ENCODE assay signal across 12 cellular contexts in the genomic region with DNA sequence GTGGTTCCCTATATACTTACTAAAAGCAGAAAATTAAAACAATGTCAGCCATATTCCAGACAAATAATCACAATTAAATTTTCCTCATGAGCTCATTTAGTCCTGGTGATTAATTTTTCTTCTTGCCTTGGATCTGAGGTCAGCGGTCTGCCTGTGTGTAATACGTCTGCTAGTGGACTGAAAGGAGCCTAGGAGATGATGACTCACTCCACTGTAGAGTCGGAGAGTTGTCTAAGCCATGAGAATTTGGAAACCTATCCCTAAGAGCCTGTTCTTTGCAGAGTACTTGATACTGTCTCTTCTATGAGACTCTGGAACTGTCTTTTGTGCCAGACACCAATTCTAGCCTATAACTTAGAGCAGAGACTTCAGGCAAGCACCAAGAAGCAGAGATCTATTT.
DNase-seq lines count a peak whose midpoint lies in the region; ATAC-seq and TF ChIP-seq lines count a peak whose summit lies in the region.
"Had no signal": no experiment of that assay in that cellular context is flagged by ENCODE, and none has a peak within 500 bp of the region (broad histone marks: within the 10 kb centered on the region; RNA-seq: fewer than 3 reads in every experiment).

No MANE protein-coding gene starts in this region.

- H3K4me3 Mint-ChIP-seq in MCF 10A (ENCODE audit: unreplicated experiment), result no peak overlapping the region
- H3K4me3 Mint-ChIP-seq: activated naive CD4-positive, alpha-beta T cell treated with anti-CD3 and anti-CD28 coated beads for 36 hours had no signal

- ATAC-seq in upper lobe of right lung, result peak; percentile 69
- ATAC-seq in GM21825 (IDR thresholded peaks at IDR 0.05; ENCODE audit: unreplicated experiment), result no peak
- no peak for ATAC-seq in GM19452 (IDR thresholded peaks at IDR 0.05; ENCODE audit: unreplicated experiment)

- BruUV-seq in MCF 10A (replicated peaks; lab: Mats Ljungman, UMichigan), result no TSS peak

- H3K4me1 Mint-ChIP-seq in MCF 10A (ENCODE audit: insufficient read depth, unreplicated experiment), result peaks cover 15% of the 10 kb centered on the region

- TF ChIP-seq POLR2A in breast epithelium (IDR thresholded peaks at IDR 0.05), result no peak
- no peak for TF ChIP-seq POLR2A in suprapubic skin (IDR thresholded peaks at IDR 0.05)

- CTCF ChIA-PET in MCF 10A (lab: Yijun Ruan, JAX) (no interaction called here), RWPE1 (lab: Yijun Ruan, JAX) (no interaction called here)

- no peaks in the 10 kb centered on the region for H3K36me3 Mint-ChIP-seq in MCF 10A (ENCODE audit: insufficient read depth, unreplicated experiment)

- TF ChIP-seq CTCF in MCF 10A (IDR thresholded peaks at IDR 0.05; ENCODE audit: unreplicated experiment) (no peak), breast epithelium (IDR thresholded peaks at IDR 0.05) (no peak), RWPE1 (conservative IDR thresholded peaks at IDR 0.05; ENCODE audit: low read depth) (no peak), fibroblast of pulmonary artery (IDR thresholded peaks at IDR 0.05; ENCODE audit: low read length, missing control alignments) (no peak), upper lobe of right lung (IDR thresholded peaks at IDR 0.05) (no peak), suprapubic skin (IDR thresholded peaks at IDR 0.05) (no peak)

- H3K4me1 ChIP-seq in breast epithelium (no peaks in the 10 kb centered on the region), upper lobe of right lung (no peaks in the 10 kb centered on the region), suprapubic skin (no peaks in the 10 kb centered on the region)

- H3K27me3 ChIP-seq in breast epithelium, result no peaks in the 10 kb centered on the region
- no peaks in the 10 kb centered on the region for H3K27me3 ChIP-seq in upper lobe of right lung
- H3K27me3 ChIP-seq in suprapubic skin, result no peaks in the 10 kb centered on the region

- 32% methylated on average over 3 of the region's 3 CpGs for WGBS in suprapubic skin

- no peaks in the 10 kb centered on the region for H3K36me3 ChIP-seq in breast epithelium
- H3K36me3 ChIP-seq in upper lobe of right lung, result no peaks in the 10 kb centered on the region
- H3K36me3 ChIP-seq in suprapubic skin, result no peaks in the 10 kb centered on the region

- intact Hi-C loops in MCF 10A (cut with micrococcal nuclease) (loop anchor here (5.0 kb wide), 1 partner anchor 93 kb away; a partner anchor contains a TSS), breast epithelium (cut with DNase I; ENCODE audit: low total_unique reads) (no loop called here), upper lobe of right lung (cut with DNase I) (no loop called here)

- no peak for TF ChIP-seq EP300 in suprapubic skin (IDR thresholded peaks at IDR 0.05)

- H3K27ac ChIP-seq in breast epithelium (no peak overlapping the region), RWPE1 (no peak overlapping the region), upper lobe of right lung (no peak overlapping the region), suprapubic skin (no peak overlapping the region)

- DNase-seq in MCF 10A (ENCODE audit: unreplicated experiment), result peak; percentile 91
- DNase-seq in breast epithelium (ENCODE audit: low spot score in 2 of 2), result no peak
- peak; percentile 44 for DNase-seq in RWPE1 (ENCODE audit: low spot score)
- DNase-seq in fibroblast of pulmonary artery (ENCODE audit: low read depth), result peak; percentile 92
- no peak for DNase-seq in upper lobe of right lung
- DNase-seq in suprapubic skin (ENCODE audit: low spot score in 2 of 2), result no peak
- DNase-seq: activated CD4-positive, alpha-beta T cell treated with anti-CD3 and anti-CD28 coated beads for 48 hours; activated naive CD4-positive, alpha-beta T cell treated with anti-CD3 and anti-CD28 coated beads for 36 hours; NCI-H2107; SHP77 treated with DMSO at 0.1 percent for 48 hours had no signal

- no peak overlapping the region for H3K4me3 ChIP-seq in breast epithelium
- H3K4me3 ChIP-seq in fibroblast of pulmonary artery (replicated peaks; ENCODE audit: low read depth, low read length), result no peak overlapping the region
- H3K4me3 ChIP-seq in upper lobe of right lung, result no peak overlapping the region
- no peak overlapping the region for H3K4me3 ChIP-seq in suprapubic skin

- H3K27me3 Mint-ChIP-seq in MCF 10A (ENCODE audit: insufficient read depth, unreplicated experiment), result no peaks in the 10 kb centered on the region

- peak overlapping the region; percentile 61 for H3K27ac Mint-ChIP-seq in MCF 10A (ENCODE audit: low read depth, unreplicated experiment)
- H3K27ac Mint-ChIP-seq: activated naive CD4-positive, alpha-beta T cell treated with anti-CD3 and anti-CD28 coated beads for 36 hours had no signal

- H3K9me3 Mint-ChIP-seq in MCF 10A (ENCODE audit: unreplicated experiment), result no peaks in the 10 kb centered on the region

- H3K9me3 ChIP-seq in breast epithelium (no peaks in the 10 kb centered on the region), upper lobe of right lung (no peaks in the 10 kb centered on the region), suprapubic skin (no peaks in the 10 kb centered on the region)

- POLR2A ChIA-PET in MCF 10A (lab: Yijun Ruan, JAX), result interaction anchor here (0.7 to 2.9 kb wide), 9 partner anchors 9 to 96 kb away, joined by 3 to 15 read pairs (median 4); a partner anchor contains a TSS
- POLR2A ChIA-PET in RWPE1 (lab: Yijun Ruan, JAX; ENCODE audit: low non-redundant PET), result interaction anchor here (0.6 kb wide), 1 partner anchor 11 kb away, joined by 4 read pairs; no protein-coding TSS in a partner anchor

Comparison
In these comparisons a context has a peak if more than half of its experiments do, and no peak if none do; other contexts are left out.
1. DNase-seq: peak in MCF 10A (single experiment), RWPE1 (single experiment) and fibroblast of pulmonary artery (single experiment); none in breast epithelium (0 of 2), upper lobe of right lung (single experiment) and suprapubic skin (0 of 2).